Comparison of ENCODE assay signal across 12 cellular contexts in the genomic region with DNA sequence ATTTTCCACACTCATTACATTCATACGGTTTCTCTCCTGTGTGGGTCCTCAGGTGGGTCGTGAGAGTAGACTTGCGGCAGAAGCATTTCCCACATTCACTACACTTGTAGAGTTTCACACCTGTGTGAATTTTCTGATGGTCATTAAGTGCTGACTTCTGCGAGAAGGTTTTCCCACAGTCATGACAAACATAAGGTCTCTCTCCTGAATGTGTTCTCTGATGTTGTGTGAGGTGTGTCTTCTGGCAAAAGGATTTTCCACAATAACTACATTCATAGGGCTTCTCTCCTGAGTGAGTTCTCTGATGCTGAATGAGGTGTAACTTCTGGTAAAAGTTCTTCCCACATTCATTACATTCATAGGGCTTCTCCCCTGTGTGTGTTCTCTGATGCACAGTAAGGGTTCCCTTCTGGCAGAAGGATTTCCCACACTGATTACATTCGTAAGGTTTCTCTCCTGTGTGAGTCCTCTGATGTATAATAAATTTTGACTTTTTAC. TPM values are rescaled to one million over a fixed set of nuclear protein-coding genes. Genes with fewer than 3 reads are reported as not detected.
A peak's percentile ranks its signal among the peaks of the same experiment; 100 is the strongest.
DNase-seq lines count a peak whose midpoint lies in the region; ATAC-seq, FAIRE-seq and TF ChIP-seq lines count a peak whose summit lies in the region.
"Had no signal": no experiment of that assay in that cellular context is flagged by ENCODE, and none has a peak within 500 bp of the region (broad histone marks: within the 10 kb centered on the region; RNA-seq: fewer than 3 reads in every experiment).

No MANE protein-coding gene starts in this region.

- peaks cover 100% of the 10 kb centered on the region for H3K9me3 ChIP-seq in hepatocyte (ENCODE audit: low read depth)

- FAIRE-seq in urothelium cell line (lab: Jason Lieb, UNC): peak; percentile 53

- DNase-seq in activated naive CD4-positive, alpha-beta T cell treated with anti-CD3 and anti-CD28 coated beads, Interleukin-2, amount 50 U/mL, for 72 hours (ENCODE audit: low spot score in 2 of 2): no peak
- no peak for DNase-seq in activated naive CD4-positive, alpha-beta T cell (lab: John Stamatoyannopoulos, UW)
- DNase-seq in activated CD8-positive, alpha-beta T cell treated with anti-CD3 and anti-CD28 coated beads for 36 hours: no peak
- DNase-seq in hepatocyte (ENCODE audit: low spot score) (no peak), urothelium cell line (ENCODE audit: low spot score) (no peak), NK-92 (lab: John Stamatoyannopoulos, UW; ENCODE audit: unreplicated experiment) (no peak), KG1 (lab: John Stamatoyannopoulos, UW) (no peak)
- DNase-seq: effector CD8-positive, alpha-beta T cell; NCI-H1436 treated with DMSO at 0.1 percent for 48 hours; ovary; transverse colon had no signal

- TF ChIP-seq CTCF in activated CD8-positive, alpha-beta T cell treated with anti-CD3 and anti-CD28 coated beads for 36 hours (IDR thresholded peaks at IDR 0.05): no peak
- no peak for TF ChIP-seq CTCF in hepatocyte (IDR thresholded peaks at IDR 0.05; ENCODE audit: poor library complexity)

- intact Hi-C loops in activated CD8-positive, alpha-beta T cell treated with anti-CD3 and anti-CD28 coated beads for 36 hours (cut with micrococcal nuclease): no loop called here

- H3K27ac ChIP-seq in hepatocyte: no peak overlapping the region
- H3K27ac ChIP-seq: ovary, transverse colon had no signal

- peaks cover 29% of the 10 kb centered on the region in 2 donors for H3K36me3 Mint-ChIP-seq in activated naive CD4-positive, alpha-beta T cell treated with anti-CD3 and anti-CD28 coated beads, Interleukin-2, amount 50 U/mL, for 72 hours
- H3K36me3 Mint-ChIP-seq in activated CD8-positive, alpha-beta T cell treated with anti-CD3 and anti-CD28 coated beads for 36 hours (ENCODE audit: low read depth): no peaks in the 10 kb centered on the region

- no peak overlapping the region for H2AFZ ChIP-seq in hepatocyte

- no peaks in the 10 kb centered on the region for H3K4me1 ChIP-seq in hepatocyte (ENCODE audit: insufficient read depth)
- H3K4me1 ChIP-seq: transverse colon had no signal

- H3K4me2 ChIP-seq in hepatocyte: no peak overlapping the region

- no peaks in the 10 kb centered on the region for H3K9me2 ChIP-seq in hepatocyte (replicated peaks; ENCODE audit: insufficient read depth)

- peaks cover 88% of the 10 kb centered on the region for H3K36me3 ChIP-seq in hepatocyte (replicated peaks; ENCODE audit: insufficient read depth, low read depth)

- no peak overlapping the region for H3K4me3 Mint-ChIP-seq in activated CD8-positive, alpha-beta T cell treated with anti-CD3 and anti-CD28 coated beads for 36 hours

- no peaks in the 10 kb centered on the region for H3K4me1 Mint-ChIP-seq in activated CD8-positive, alpha-beta T cell treated with anti-CD3 and anti-CD28 coated beads for 36 hours (ENCODE audit: low read depth)

- CTCF ChIA-PET in activated CD8-positive, alpha-beta T cell treated with anti-CD3 and anti-CD28 coated beads for 36 hours (lab: Charles Lee): interaction anchor here (1.0 kb wide), 1 partner anchor 23 kb away, joined by 4 read pairs; no protein-coding TSS in a partner anchor

- H3K79me2 ChIP-seq in hepatocyte: peaks cover 6% of the 10 kb centered on the region

- POLR2A ChIA-PET in activated CD8-positive, alpha-beta T cell treated with anti-CD3 and anti-CD28 coated beads for 36 hours (lab: Charles Lee): interaction anchor here (1.7 kb wide), 1 partner anchor 14 kb away, joined by 4 read pairs; no protein-coding TSS in a partner anchor

- peak overlapping the region; percentile 9 for H3K4me3 ChIP-seq in hepatocyte
- H3K4me3 ChIP-seq: ovary had no signal

- 98% methylated on average over 5 of the region's 5 CpGs for WGBS in hepatocyte (ENCODE audit: low lambda C conversion rate, missing lambda C conversion rate)

- no peaks in the 10 kb centered on the region for H3K27me3 ChIP-seq in hepatocyte
- H3K27me3 ChIP-seq: ovary, transverse colon had no signal

- ATAC-seq in activated naive CD4-positive, alpha-beta T cell treated with anti-CD3 and anti-CD28 coated beads, Interleukin-2, amount 50 U/mL, for 72 hours: peak in 1 of 2 donors; percentile 35
- ATAC-seq in activated CD8-positive, alpha-beta T cell treated with anti-CD3 and anti-CD28 coated beads for 36 hours: peak; percentile 55
- no peak for ATAC-seq in HG02759 (IDR thresholded peaks at IDR 0.05; ENCODE audit: unreplicated experiment)

- H3K27ac Mint-ChIP-seq in activated naive CD4-positive, alpha-beta T cell treated with anti-CD3 and anti-CD28 coated beads, Interleukin-2, amount 50 U/mL, for 72 hours: peak overlapping the region; percentile 60 to 85
- H3K27ac Mint-ChIP-seq in activated CD8-positive, alpha-beta T cell treated with anti-CD3 and anti-CD28 coated beads for 36 hours: no peak overlapping the region

- peaks cover 37 to 59% of the 10 kb centered on the region in 2 donors for H3K9me3 Mint-ChIP-seq in activated naive CD4-positive, alpha-beta T cell treated with anti-CD3 and anti-CD28 coated beads, Interleukin-2, amount 50 U/mL, for 72 hours
- H3K9me3 Mint-ChIP-seq in activated CD8-positive, alpha-beta T cell treated with anti-CD3 and anti-CD28 coated beads for 36 hours: peaks cover 58% of the 10 kb centered on the region

- H4K20me1 ChIP-seq in hepatocyte (ENCODE audit: insufficient read depth, poor library complexity, severe bottlenecking): no peaks in the 10 kb centered on the region

- H3K27me3 Mint-ChIP-seq in activated CD8-positive, alpha-beta T cell treated with anti-CD3 and anti-CD28 coated beads for 36 hours: no peaks in the 10 kb centered on the region

RNA-seq across cellular contexts. Expression of a gene that starts 15.1 kb away (rescaled TPM):
- total RNA-seq in activated naive CD4-positive, alpha-beta T cell treated with anti-CD3 and anti-CD28 coated beads, Interleukin-2, amount 50 U/mL, for 72 hours: 10 to 100 TPM; 11.4 to 25.1 TPM
- total RNA-seq in activated CD8-positive, alpha-beta T cell treated with anti-CD3 and anti-CD28 coated beads for 36 hours: 10 to 100 TPM; 20.6 to 22.7 TPM
- total RNA-seq in hepatocyte: 18.5 and 22.2 TPM in 2 replicates
- polyA plus RNA-seq in hepatocyte: 14.7 and 16.5 TPM in 2 replicates

RNA-seq across cellular contexts. Expression of a gene that starts 54.5 kb away (rescaled TPM):
- 10 to 100 TPM; 23.2 to 28.9 TPM for total RNA-seq in activated naive CD4-positive, alpha-beta T cell treated with anti-CD3 and anti-CD28 coated beads, Interleukin-2, amount 50 U/mL, for 72 hours
- 10 to 100 TPM; 17.7 to 18.8 TPM for total RNA-seq in activated CD8-positive, alpha-beta T cell treated with anti-CD3 and anti-CD28 coated beads for 36 hours
- total RNA-seq in hepatocyte: 13.3 and 16.9 TPM in 2 replicates
- polyA plus RNA-seq in hepatocyte: 26.7 and 31.8 TPM in 2 replicates
